In genomic region chr6:5337573-5337972, GRCh38 we compare ENCODE assay signal across 19 cellular contexts.
DNase-seq lines count a peak whose midpoint lies in the region; ATAC-seq and TF ChIP-seq lines count a peak whose summit lies in the region.
"Had no signal": no experiment of that assay in that cellular context is flagged by ENCODE, and none has a peak within 500 bp of the region (broad histone marks: within the 10 kb centered on the region; RNA-seq: fewer than 3 reads in every experiment).

No MANE protein-coding gene starts in this region.

- H3K4me3 ChIP-seq in endodermal cell (ENCODE audit: low read length) (no peak overlapping the region), thyroid gland (replicated peaks in 1 of 3) (no peak overlapping the region), left lung (no peak overlapping the region), heart left ventricle (no peak overlapping the region)
- H3K4me3 ChIP-seq: HAP-1, neural progenitor cell, transverse colon had no signal

- H3K36me3 ChIP-seq in endodermal cell (ENCODE audit: control insufficient read depth, insufficient read depth, low read length) (no peaks in the 10 kb centered on the region), thyroid gland (no peaks in the 10 kb centered on the region), left lung (no peaks in the 10 kb centered on the region), heart left ventricle (no peaks in the 10 kb centered on the region)
- H3K36me3 ChIP-seq: HAP-1, neural progenitor cell, transverse colon had no signal

- no peaks in the 10 kb centered on the region for H3K36me3 Mint-ChIP-seq in activated CD8-positive, alpha-beta memory T cell treated with anti-CD3 and anti-CD28 coated beads, Interleukin-2, amount 10 ng/mL, durations not matched to agents 7 days and 5 days
- H3K36me3 Mint-ChIP-seq in endodermal cell (ENCODE audit: low read depth) = no peaks in the 10 kb centered on the region
- H3K36me3 Mint-ChIP-seq: activated naive CD4-positive, alpha-beta T cell treated with anti-CD3 and anti-CD28 coated beads, Interleukin-2, amount 10 ng/mL, durations not matched to agents 7 days and 5 days; neural progenitor cell had no signal

- H3K9me3 ChIP-seq in endodermal cell (ENCODE audit: control insufficient read depth, low read length) (no peaks in the 10 kb centered on the region), thyroid gland (no peaks in the 10 kb centered on the region), left lung (no peaks in the 10 kb centered on the region), heart left ventricle (no peaks in the 10 kb centered on the region)
- H3K9me3 ChIP-seq: HAP-1, transverse colon had no signal

- H3K27ac ChIP-seq in endodermal cell (ENCODE audit: low read depth, low read length) = no peak overlapping the region
- no peak overlapping the region for H3K27ac ChIP-seq in thyroid gland
- H3K27ac ChIP-seq in left lung = no peak overlapping the region
- H3K27ac ChIP-seq in heart left ventricle = no peak overlapping the region
- H3K27ac ChIP-seq: epithelial cell of prostate, neural progenitor cell had no signal

- intact Hi-C loops in thyroid gland (cut with DNase I) (no loop called here), left lung (cut with DNase I) (no loop called here), heart left ventricle (cut with DNase I) (no loop called here)

- no peak for ATAC-seq in activated CD8-positive, alpha-beta memory T cell treated with anti-CD3 and anti-CD28 coated beads, Interleukin-2, amount 10 ng/mL, durations not matched to agents 7 days and 5 days
- ATAC-seq in left lung = no peak
- ATAC-seq in heart left ventricle = no peak
- ATAC-seq: sciatic nerve had no signal

- no peaks in the 10 kb centered on the region for H3K9me3 Mint-ChIP-seq in activated CD8-positive, alpha-beta memory T cell treated with anti-CD3 and anti-CD28 coated beads, Interleukin-2, amount 10 ng/mL, durations not matched to agents 7 days and 5 days (ENCODE audit: low read depth)
- no peaks in the 10 kb centered on the region for H3K9me3 Mint-ChIP-seq in endodermal cell
- H3K9me3 Mint-ChIP-seq: activated naive CD4-positive, alpha-beta T cell treated with anti-CD3 and anti-CD28 coated beads, Interleukin-2, amount 10 ng/mL, durations not matched to agents 7 days and 5 days; neural progenitor cell had no signal

- TF ChIP-seq CTCF in endodermal cell (conservative IDR thresholded peaks at IDR 0.05) (peak; percentile 25), thyroid gland (IDR thresholded peaks at IDR 0.05) (no peak), left lung (IDR thresholded peaks at IDR 0.05) (no peak), heart left ventricle (IDR thresholded peaks at IDR 0.05) (no peak)

- TF ChIP-seq POLR2A in thyroid gland (IDR thresholded peaks at IDR 0.05) (no peak), heart left ventricle (IDR thresholded peaks at IDR 0.05) (no peak)

- H3K4me3 Mint-ChIP-seq in activated CD8-positive, alpha-beta memory T cell treated with anti-CD3 and anti-CD28 coated beads, Interleukin-2, amount 10 ng/mL, durations not matched to agents 7 days and 5 days = no peak overlapping the region
- H3K4me3 Mint-ChIP-seq in endodermal cell = no peak overlapping the region
- H3K4me3 Mint-ChIP-seq: activated naive CD4-positive, alpha-beta T cell treated with anti-CD3 and anti-CD28 coated beads, Interleukin-2, amount 10 ng/mL, durations not matched to agents 7 days and 5 days; neural progenitor cell had no signal

- no peak overlapping the region for H3K9ac ChIP-seq in endodermal cell (ENCODE audit: extremely low read depth, low read length, poor library complexity, severe bottlenecking)
- H3K9ac ChIP-seq: neural progenitor cell had no signal

- no peaks in the 10 kb centered on the region for H3K27me3 Mint-ChIP-seq in activated CD8-positive, alpha-beta memory T cell treated with anti-CD3 and anti-CD28 coated beads, Interleukin-2, amount 10 ng/mL, durations not matched to agents 7 days and 5 days
- H3K27me3 Mint-ChIP-seq in endodermal cell (ENCODE audit: insufficient read depth) = no peaks in the 10 kb centered on the region
- H3K27me3 Mint-ChIP-seq: activated naive CD4-positive, alpha-beta T cell treated with anti-CD3 and anti-CD28 coated beads, Interleukin-2, amount 10 ng/mL, durations not matched to agents 7 days and 5 days had no signal

- H3K27me3 ChIP-seq in endodermal cell (ENCODE audit: control insufficient read depth, insufficient read depth, low read length, poor library complexity, severe bottlenecking) = no peaks in the 10 kb centered on the region
- H3K27me3 ChIP-seq in thyroid gland = no peaks in the 10 kb centered on the region
- H3K27me3 ChIP-seq in left lung = no peaks in the 10 kb centered on the region
- no peaks in the 10 kb centered on the region for H3K27me3 ChIP-seq in heart left ventricle
- H3K27me3 ChIP-seq: neural progenitor cell, transverse colon had no signal

- CTCF ChIA-PET in activated CD8-positive, alpha-beta memory T cell treated with anti-CD3 and anti-CD28 coated beads, Interleukin-2, amount 10 ng/mL, durations not matched to agents 7 days and 5 days (lab: Charles Lee) = no interaction called here

- H3K4me1 Mint-ChIP-seq in activated CD8-positive, alpha-beta memory T cell treated with anti-CD3 and anti-CD28 coated beads, Interleukin-2, amount 10 ng/mL, durations not matched to agents 7 days and 5 days = peaks cover 29% of the 10 kb centered on the region
- H3K4me1 Mint-ChIP-seq in endodermal cell = peaks cover 3% of the 10 kb centered on the region
- H3K4me1 Mint-ChIP-seq: neural progenitor cell had no signal

- H3K4me1 ChIP-seq in endodermal cell (ENCODE audit: control insufficient read depth, insufficient read depth, low read length) = no peaks in the 10 kb centered on the region
- H3K4me1 ChIP-seq in thyroid gland = no peaks in the 10 kb centered on the region
- no peaks in the 10 kb centered on the region for H3K4me1 ChIP-seq in left lung
- peaks cover 0 to 25% (median 3%) of the 10 kb centered on the region in 12 donors for H3K4me1 ChIP-seq in heart left ventricle
- H3K4me1 ChIP-seq: HAP-1, neural progenitor cell had no signal

- peak overlapping the region; percentile 28 for H3K27ac Mint-ChIP-seq in activated CD8-positive, alpha-beta memory T cell treated with anti-CD3 and anti-CD28 coated beads, Interleukin-2, amount 10 ng/mL, durations not matched to agents 7 days and 5 days
- H3K27ac Mint-ChIP-seq in endodermal cell = no peak overlapping the region
- H3K27ac Mint-ChIP-seq: activated naive CD4-positive, alpha-beta T cell treated with anti-CD3 and anti-CD28 coated beads, Interleukin-2, amount 10 ng/mL, durations not matched to agents 7 days and 5 days; neural progenitor cell had no signal

- WGBS in endodermal cell (ENCODE audit: insufficient coverage in 1 of 2, insufficient read length in 1 of 2), 2 experiments = 90% methylated on average over 2 of the region's 2 CpGs; no CpG with 5 or more reads in 1 of the 2 experiments
- WGBS in thyroid gland, 2 donors = 88 to 95% methylated on average over 2 of the region's 2 CpGs
- WGBS in heart left ventricle, 4 donors = 86 to 91% (median 88%) methylated on average over 2 of the region's 2 CpGs

- no peak for DNase-seq in activated CD8-positive, alpha-beta memory T cell treated with anti-CD3 and anti-CD28 coated beads, Interleukin-2, amount 10 ng/mL, durations not matched to agents 7 days and 5 days
- DNase-seq in activated CD8-positive, alpha-beta memory T cell treated with anti-CD3 and anti-CD28 coated beads, Interleukin-2, amount 50 U/mL, for 48 hours = no peak
- DNase-seq in OCI-M1 (lab: John Stamatoyannopoulos, UW) = peak; percentile 35
- DNase-seq in endodermal cell = no peak
- DNase-seq in NCI-H510A (lab: John Stamatoyannopoulos, UW) = no peak
- DNase-seq in thyroid gland = no peak
- DNase-seq in left lung = no peak
- DNase-seq in heart left ventricle = no peak
- DNase-seq: activated naive CD4-positive, alpha-beta T cell treated with anti-CD3 and anti-CD28 coated beads, Interleukin-2, amount 10 ng/mL, durations not matched to agents 7 days and 5 days; central memory CD4-positive, alpha-beta T cell; mammary epithelial cell; NCI-H1436; NCI-H446 treated with DMSO at 0.1 percent for 48 hours; stimulated activated CD4-positive, alpha-beta T cell treated with anti-CD3 and anti-CD28 coated beads, Interleukin-4, amount 100 ng/mL, for 4 hours; transverse colon had no signal
